In genomic region chr4:61461956-61462355, GRCh38 we compare ENCODE assay signal across 15 cellular contexts.
"Had no signal": no experiment of that assay in that cellular context is flagged by ENCODE, and none has a peak within 500 bp of the region (broad histone marks: within the 10 kb centered on the region; RNA-seq: fewer than 3 reads in every experiment).

No MANE protein-coding gene starts in this region.

- H3K4me3 Mint-ChIP-seq: activated naive CD4-positive, alpha-beta T cell treated with anti-CD3 and anti-CD28 coated beads for 36 hours; activated T-helper 17 cell treated with anti-CD3 and anti-CD28 coated beads, Interleukin-2, amount 50 U/mL, for 72 hours; naive B cell had no signal

- H3K36me3 Mint-ChIP-seq: naive B cell had no signal

- H3K4me3 ChIP-seq: coronary artery, lung had no signal

- H3K27ac ChIP-seq: coronary artery, parathyroid adenoma had no signal

- H3K4me1 ChIP-seq: parathyroid adenoma had no signal

- H3K4me1 Mint-ChIP-seq: activated T-helper 17 cell treated with anti-CD3 and anti-CD28 coated beads, Interleukin-2, amount 50 U/mL, for 72 hours; naive B cell had no signal

- DNase-seq: activated CD4-positive, CD25-positive, alpha-beta regulatory T cell treated with anti-CD3 and anti-CD28 coated beads, Interleukin-2, amount 50 U/mL, for 72 hours; activated naive CD4-positive, alpha-beta T cell treated with anti-CD3 and anti-CD28 coated beads for 36 hours; caudate nucleus; effector CD4-positive, alpha-beta T cell; foreskin melanocyte; head of caudate nucleus; naive B cell; small intestine; stimulated activated CD4-positive, alpha-beta T cell treated with anti-CD3 and anti-CD28 coated beads, Interleukin-4, amount 100 ng/mL, for 24 hours; stimulated activated naive CD4-positive, alpha-beta T cell; T-helper 1 cell had no signal

- H3K27ac Mint-ChIP-seq: activated naive CD4-positive, alpha-beta T cell treated with anti-CD3 and anti-CD28 coated beads for 36 hours; activated T-helper 17 cell treated with anti-CD3 and anti-CD28 coated beads, Interleukin-2, amount 50 U/mL, for 72 hours; naive B cell had no signal

- H3K9ac ChIP-seq: parathyroid adenoma had no signal

- H3K27me3 Mint-ChIP-seq: activated T-helper 17 cell treated with anti-CD3 and anti-CD28 coated beads, Interleukin-2, amount 50 U/mL, for 72 hours; naive B cell had no signal

- ATAC-seq: activated T-helper 17 cell treated with anti-CD3 and anti-CD28 coated beads, Interleukin-2, amount 50 U/mL, for 72 hours had no signal
